8 cellular contexts compared by ENCODE assay signal in genomic region chr17:58416937-58417299, GRCh38. TPM values are rescaled to one million over a fixed set of nuclear protein-coding genes. Genes with fewer than 3 reads are reported as not detected.
A peak's percentile ranks its signal among the peaks of the same experiment; 100 is the strongest.
DNase-seq lines count a peak whose midpoint lies in the region; ATAC-seq and TF ChIP-seq lines count a peak whose summit lies in the region.

No MANE protein-coding gene starts in this region.

- H3K9ac ChIP-seq in HUES48 (ENCODE audit: low read depth, low read length) (peak overlapping the region; percentile 28), smooth muscle cell (ENCODE audit: low read depth) (peak overlapping the region; percentile 60)

- peak overlapping the region; percentile 82 for H3K27ac ChIP-seq in HUES48 (ENCODE audit: low read depth, low read length)
- peak overlapping the region; percentile 63 for H3K27ac ChIP-seq in smooth muscle cell (ENCODE audit: low read depth)

- ATAC-seq in activated T-helper 17 cell treated with anti-CD3 and anti-CD28 coated beads, Interleukin-2, amount 50 U/mL, for 72 hours (replicated peaks): no peak
- ATAC-seq in HG03175 (IDR thresholded peaks at IDR 0.05; ENCODE audit: unreplicated experiment) (no peak), GM18502 (IDR thresholded peaks at IDR 0.05; ENCODE audit: poor library complexity, unreplicated experiment) (no peak)

- peaks cover 7% of the 10 kb centered on the region for H3K4me1 Mint-ChIP-seq in activated T-helper 17 cell treated with anti-CD3 and anti-CD28 coated beads, Interleukin-2, amount 50 U/mL, for 72 hours
- peaks cover 21 to 27% of the 10 kb centered on the region in 2 donors for H3K4me1 Mint-ChIP-seq in immature natural killer cell

- no peaks in the 10 kb centered on the region for H3F3A ChIP-seq in smooth muscle cell (ENCODE audit: low read depth)

- peak overlapping the region; percentile 11 for H3K27ac Mint-ChIP-seq in activated T-helper 17 cell treated with anti-CD3 and anti-CD28 coated beads, Interleukin-2, amount 50 U/mL, for 72 hours
- H3K27ac Mint-ChIP-seq in immature natural killer cell: peak overlapping the region; percentile 22 to 82 (median 57)

- TF ChIP-seq CTCF in smooth muscle cell (IDR thresholded peaks at IDR 0.05; ENCODE audit: borderline replicate concordance, insufficient read depth, poor library complexity, severe bottlenecking): no peak

- H4K20me1 ChIP-seq in smooth muscle cell (ENCODE audit: low read depth): no peaks in the 10 kb centered on the region

- H3K36me3 ChIP-seq in HUES48 (ENCODE audit: control insufficient read depth, insufficient read depth, low read length): no peaks in the 10 kb centered on the region
- H3K36me3 ChIP-seq in smooth muscle cell (ENCODE audit: low read depth): no peaks in the 10 kb centered on the region

- no peaks in the 10 kb centered on the region; the same call in 1 of the 2 replicates for H3K27me3 ChIP-seq in HUES48 (ENCODE audit: control insufficient read depth, insufficient read depth, low read length)
- H3K27me3 ChIP-seq in smooth muscle cell (ENCODE audit: low read depth): no peaks in the 10 kb centered on the region

- peak overlapping the region; percentile 70 for H2AFZ ChIP-seq in smooth muscle cell (ENCODE audit: low read depth)

- H3K4me1 ChIP-seq in HUES48 (ENCODE audit: control insufficient read depth, insufficient read depth, low read length) (peaks cover 15% of the 10 kb centered on the region), smooth muscle cell (ENCODE audit: low read depth) (peaks cover 10% of the 10 kb centered on the region)

- H3K4me3 Mint-ChIP-seq in activated T-helper 17 cell treated with anti-CD3 and anti-CD28 coated beads, Interleukin-2, amount 50 U/mL, for 72 hours: peak overlapping the region; percentile 26
- no peak overlapping the region for H3K4me3 Mint-ChIP-seq in immature natural killer cell

- H3K79me2 ChIP-seq in smooth muscle cell (ENCODE audit: low read depth): peaks cover 16% of the 10 kb centered on the region

- H3K27me3 Mint-ChIP-seq in activated T-helper 17 cell treated with anti-CD3 and anti-CD28 coated beads, Interleukin-2, amount 50 U/mL, for 72 hours: no peaks in the 10 kb centered on the region
- no peaks in the 10 kb centered on the region for H3K27me3 Mint-ChIP-seq in immature natural killer cell (ENCODE audit: low read depth in 3 of 3)

- H3K9me3 ChIP-seq in HUES48 (ENCODE audit: control insufficient read depth, insufficient read depth, low read length) (no peaks in the 10 kb centered on the region), smooth muscle cell (replicated peaks; ENCODE audit: low read depth) (no peaks in the 10 kb centered on the region)

- H3K36me3 Mint-ChIP-seq in activated T-helper 17 cell treated with anti-CD3 and anti-CD28 coated beads, Interleukin-2, amount 50 U/mL, for 72 hours (ENCODE audit: low read depth): no peaks in the 10 kb centered on the region
- H3K36me3 Mint-ChIP-seq in immature natural killer cell: no peaks in the 10 kb centered on the region

- 6% methylated on average over 6 of the region's 6 CpGs for WGBS in smooth muscle cell (ENCODE audit: low lambda C conversion rate)

- H3K4me2 ChIP-seq in smooth muscle cell: peak overlapping the region; percentile 81

- DNase-seq in immature natural killer cell (no peak), smooth muscle cell (lab: John Stamatoyannopoulos, UW; ENCODE audit: unreplicated experiment) (no peak), foreskin melanocyte (no peak), NCI-H2196 (lab: John Stamatoyannopoulos, UW; ENCODE audit: unreplicated experiment) (no peak)

- peak overlapping the region; percentile 62 for H3K4me3 ChIP-seq in HUES48 (ENCODE audit: low read depth, low read length)
- H3K4me3 ChIP-seq in smooth muscle cell: peak overlapping the region; percentile 61

- H3K9me3 Mint-ChIP-seq in activated T-helper 17 cell treated with anti-CD3 and anti-CD28 coated beads, Interleukin-2, amount 50 U/mL, for 72 hours: no peaks in the 10 kb centered on the region
- H3K9me3 Mint-ChIP-seq in immature natural killer cell: no peaks in the 10 kb centered on the region

RNA-seq across cellular contexts. Expression of gene RNF43, which starts 0.4 kb away (rescaled TPM):
- total RNA-seq in activated T-helper 17 cell treated with anti-CD3 and anti-CD28 coated beads, Interleukin-2, amount 50 U/mL, for 72 hours: under 1 TPM; 0.71 to 0.85 TPM
- polyA plus RNA-seq in immature natural killer cell (1 to 10 TPM in 2 of 3 donors, under 1 TPM in 1; 0.58 to 2.1 (median 1.3) TPM), smooth muscle cell (0.17 and 2.1 TPM in 2 replicates)
- 3.2 and 3.8 TPM in 2 replicates for total RNA-seq in smooth muscle cell
